In genomic region chr1:68051475-68051874, GRCh38 we compare ENCODE assay signal across 10 cellular contexts. TPM values are rescaled to one million over a fixed set of nuclear protein-coding genes. Genes with fewer than 3 reads are reported as not detected.
DNase-seq lines count a peak whose midpoint lies in the region; ATAC-seq and TF ChIP-seq lines count a peak whose summit lies in the region.
"Had no signal": no experiment of that assay in that cellular context is flagged by ENCODE, and none has a peak within 500 bp of the region (broad histone marks: within the 10 kb centered on the region; RNA-seq: fewer than 3 reads in every experiment).

No MANE protein-coding gene starts in this region.

- H3K4me1 Mint-ChIP-seq in nephron (peaks cover 4% of the 10 kb centered on the region), immature natural killer cell (no peaks in the 10 kb centered on the region)

- H3K27ac Mint-ChIP-seq in nephron (no peak overlapping the region), immature natural killer cell (no peak overlapping the region)
- H3K27ac Mint-ChIP-seq: stimulated activated naive CD8-positive, alpha-beta T cell treated with anti-CD3 and anti-CD28 coated beads, Interleukin-15, Interleukin-2, amounts not matched to agents 100 ng/mL and 50 ng/mL, for 24 hours; T-helper 1 cell treated with Interleukin-12 subunit alpha and Interleukin-12 subunit beta and Interleukin-4 antibody, amounts not matched to agents 30 μg/mL and 1 μg/mL, for 36 hours had no signal

- CTCF ChIA-PET in AG04450 (lab: Charles Lee) = interaction anchor here (0.6 to 3.1 kb wide), 7 partner anchors 12 to 286 kb away, joined by 3 to 24 read pairs (median 4); no protein-coding TSS in a partner anchor

- H3K36me3 Mint-ChIP-seq in nephron (ENCODE audit: low read depth) (no peaks in the 10 kb centered on the region), immature natural killer cell (no peaks in the 10 kb centered on the region)

- H3K4me3 ChIP-seq in AG04450 (ENCODE audit: low read depth, low read length) (peak overlapping the region; percentile 62), fibroblast of the aortic adventitia (ENCODE audit: low read depth, low read length) (peak overlapping the region; percentile 62)

- peak; percentile 68 for TF ChIP-seq CTCF in AG04450 (IDR thresholded peaks at IDR 0.05; ENCODE audit: low read depth, low read length)
- peak; percentile 60 for TF ChIP-seq CTCF in fibroblast of the aortic adventitia (IDR thresholded peaks at IDR 0.05; ENCODE audit: insufficient read depth, low read length)
- peak in 2 of 3 experiments; percentile 16 to 23 for TF ChIP-seq CTCF in nephron (IDR thresholded peaks at IDR 0.05; ENCODE audit: unreplicated experiment in 3 of 3)
- no peak for TF ChIP-seq CTCF in GM20000 (IDR thresholded peaks at IDR 0.05; ENCODE audit: extremely low read depth, missing control alignments)

- H3K27ac ChIP-seq in AG04450 (ENCODE audit: low read depth, low read length) = peak overlapping the region; percentile 31

- POLR2A ChIA-PET in AG04450 (lab: Yijun Ruan, JAX) = interaction anchor here (0.9 kb wide), 1 partner anchor 14 kb away, joined by 3 read pairs; no protein-coding TSS in a partner anchor

- peaks cover 31% of the 10 kb centered on the region for H3K27me3 Mint-ChIP-seq in nephron (ENCODE audit: low read depth)
- peaks cover 3 to 10% (median 3%) of the 10 kb centered on the region in 3 donors for H3K27me3 Mint-ChIP-seq in immature natural killer cell (ENCODE audit: low read depth in 3 of 3)

- in situ Hi-C loops in G401 (cut with HindIII; ENCODE audit: low sequenced_read_pairs) = no loop called here

- H3K9me3 Mint-ChIP-seq in nephron (no peaks in the 10 kb centered on the region), immature natural killer cell (peaks cover 0 to 6% (median 2%) of the 10 kb centered on the region in 6 donors)
- H3K9me3 Mint-ChIP-seq: T-helper 1 cell treated with Interleukin-12 subunit alpha and Interleukin-12 subunit beta and Interleukin-4 antibody, amounts not matched to agents 30 μg/mL and 1 μg/mL, for 36 hours had no signal

- ATAC-seq in HG02588 (IDR thresholded peaks at IDR 0.05; ENCODE audit: unreplicated experiment) = no peak

- peaks cover 14% of the 10 kb centered on the region; the same call in 1 of the 2 replicates for H3K9me3 ChIP-seq in AG04450 (ENCODE audit: control insufficient read depth, insufficient read depth, low read length)

- DNase-seq in AG04450 (ENCODE audit: low read depth, low spot score) = peak; percentile 37
- DNase-seq in NCI-H82 (lab: John Stamatoyannopoulos, UW) = peak; percentile 71
- peak; percentile 66 for DNase-seq in fibroblast of the aortic adventitia (ENCODE audit: low read depth)
- no peak for DNase-seq in GM20000 (ENCODE audit: low spot score)
- no peak for DNase-seq in G401 (ENCODE audit: low spot score)
- DNase-seq in immature natural killer cell = no peak

- no peaks in the 10 kb centered on the region for H3K27me3 ChIP-seq in AG04450 (ENCODE audit: control insufficient read depth, insufficient read depth, low read length)

- peak overlapping the region; percentile 81 to 86 (median 85) for H3K4me3 Mint-ChIP-seq in nephron
- no peak overlapping the region for H3K4me3 Mint-ChIP-seq in immature natural killer cell
- H3K4me3 Mint-ChIP-seq: stimulated activated naive CD8-positive, alpha-beta T cell treated with anti-CD3 and anti-CD28 coated beads, Interleukin-15, Interleukin-2, amounts not matched to agents 100 ng/mL and 50 ng/mL, for 24 hours; T-helper 1 cell treated with Interleukin-12 subunit alpha and Interleukin-12 subunit beta and Interleukin-4 antibody, amounts not matched to agents 30 μg/mL and 1 μg/mL, for 36 hours had no signal

RNA-seq across cellular contexts. Expression of gene DIRAS3, which starts 1.0 kb away (rescaled TPM):
- 12.6 and 13.1 TPM in 2 replicates for polyA plus RNA-seq in AG04450 (2011; rRNA removed)
- 7.4 and 10.2 TPM in 2 replicates for polyA minus RNA-seq in AG04450 (2011; rRNA and poly(A)+ RNA removed)
- total RNA-seq in fibroblast of the aortic adventitia (ENCODE audit: low replicate concordance) = 1.2 and 4.6 TPM in 2 replicates
- not detected in 2 replicates for total RNA-seq in G401 (2014; rRNA removed; shearing (Covaris generic))
- not detected for polyA plus RNA-seq in immature natural killer cell

Comparison
In these comparisons a context has a peak if more than half of its experiments do, and no peak if none do; other contexts are left out.
1. DNase-seq: peak in AG04450 (single experiment), NCI-H82 (single experiment) and fibroblast of the aortic adventitia (single experiment); none in GM20000 (single experiment), G401 (single experiment) and immature natural killer cell (0 of 3).
2. H3K4me3 Mint-ChIP-seq: peak in nephron (3 of 3); none in immature natural killer cell (0 of 5).